8 cellular contexts compared by ENCODE assay signal in the genomic region with DNA sequence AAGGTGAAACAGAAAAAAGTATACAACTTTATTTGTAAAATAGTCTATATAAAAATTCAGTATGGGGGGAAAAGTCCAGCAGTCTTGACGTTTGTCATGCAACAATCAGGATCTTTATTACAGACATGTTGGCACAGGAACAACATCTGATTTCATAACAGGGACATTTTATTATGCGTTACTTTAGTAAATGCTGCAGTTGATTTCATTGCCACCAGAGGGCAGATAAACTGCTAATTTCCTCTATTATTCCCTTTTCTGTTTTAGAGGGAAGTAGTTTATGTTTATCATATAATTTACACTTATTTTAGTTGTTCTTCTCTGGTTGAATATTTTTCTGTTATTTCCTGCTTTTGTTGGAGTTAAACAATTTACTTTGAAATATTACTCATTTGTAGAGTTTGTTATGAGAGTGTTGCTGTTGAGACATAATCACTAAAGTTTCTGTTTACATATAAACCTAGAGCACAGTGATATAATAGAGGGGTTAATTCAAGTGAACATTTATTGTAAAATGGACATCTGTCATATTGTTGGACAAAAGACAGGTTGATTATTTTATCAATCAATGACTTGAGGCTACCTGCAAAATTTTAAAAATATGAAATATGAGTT. TPM values are rescaled to one million over a fixed set of nuclear protein-coding genes. Genes with fewer than 3 reads are reported as not detected.
DNase-seq lines count a peak whose midpoint lies in the region; ATAC-seq and TF ChIP-seq lines count a peak whose summit lies in the region.

No MANE protein-coding gene starts in this region.

- DNase-seq in AG09309 (ENCODE audit: low read depth) (no peak), NCI-H226 (peak; percentile 48), choroid plexus epithelial cell (ENCODE audit: low read depth) (peak; percentile 76)
- no peak for DNase-seq in effector CD4-positive, alpha-beta T cell
- DNase-seq in activated T-cell treated with anti-CD3 and anti-CD28 coated beads, Interleukin-2, amount 50 U/mL, for 72 hours, result no peak

- no peaks in the 10 kb centered on the region for H3K36me3 Mint-ChIP-seq in activated T-cell treated with anti-CD3 and anti-CD28 coated beads, Interleukin-2, amount 50 U/mL, for 72 hours (ENCODE audit: insufficient read depth in 2 of 2)

- H3K9me3 Mint-ChIP-seq in activated T-cell treated with anti-CD3 and anti-CD28 coated beads, Interleukin-2, amount 50 U/mL, for 72 hours, result no peaks in the 10 kb centered on the region

- H3K4me3 ChIP-seq in AG09309 (ENCODE audit: control insufficient read depth, low read depth, low read length), result no peak overlapping the region
- no peak overlapping the region for H3K4me3 ChIP-seq in GM12875 (ENCODE audit: low read depth, low read length)
- H3K4me3 ChIP-seq in choroid plexus epithelial cell (ENCODE audit: low read depth, low read length), result peak overlapping the region; percentile 20
- peak overlapping the region; percentile 90 for H3K4me3 ChIP-seq in mononuclear cell (ENCODE audit: low read length)

- H3K27me3 ChIP-seq in mononuclear cell (ENCODE audit: insufficient read depth, low read length), result peaks cover 14% of the 10 kb centered on the region

- no peaks in the 10 kb centered on the region for H3K9me3 ChIP-seq in mononuclear cell (ENCODE audit: low read depth, low read length)

- peaks cover 22% of the 10 kb centered on the region for H3K27me3 Mint-ChIP-seq in activated T-cell treated with anti-CD3 and anti-CD28 coated beads, Interleukin-2, amount 50 U/mL, for 72 hours (ENCODE audit: low read depth)

- ATAC-seq in GM18909 (IDR thresholded peaks at IDR 0.05; ENCODE audit: poor library complexity, unreplicated experiment), result no peak
- no peak for ATAC-seq in activated T-cell treated with anti-CD3 and anti-CD28 coated beads, Interleukin-2, amount 50 U/mL, for 72 hours (replicated peaks in 1 of 2)

- H3K4me1 ChIP-seq in mononuclear cell (ENCODE audit: insufficient read depth, low read length), result peaks cover 23% of the 10 kb centered on the region

- H3K4me3 Mint-ChIP-seq in activated T-cell treated with anti-CD3 and anti-CD28 coated beads, Interleukin-2, amount 50 U/mL, for 72 hours, result no peak overlapping the region

- no peaks in the 10 kb centered on the region for H3K4me1 Mint-ChIP-seq in activated T-cell treated with anti-CD3 and anti-CD28 coated beads, Interleukin-2, amount 50 U/mL, for 72 hours (ENCODE audit: low read depth)

- peak; percentile 63 for TF ChIP-seq CTCF in AG09309 (IDR thresholded peaks at IDR 0.05; ENCODE audit: control insufficient read depth, insufficient read depth, low read depth, low read length, missing control alignments)
- TF ChIP-seq CTCF in GM12875 (IDR thresholded peaks at IDR 0.05; ENCODE audit: borderline replicate concordance, insufficient read depth, low read depth, low read length), result peak; percentile 38; the same call in 1 of the 2 replicates
- peak; percentile 70 for TF ChIP-seq CTCF in choroid plexus epithelial cell (conservative IDR thresholded peaks at IDR 0.05; ENCODE audit: low read depth, low read length)

- H3K27ac Mint-ChIP-seq in activated T-cell treated with anti-CD3 and anti-CD28 coated beads, Interleukin-2, amount 50 U/mL, for 72 hours, result no peak overlapping the region

RNA-seq across cellular contexts. Expression of a gene that starts 3.3 kb away (rescaled TPM):
- 46.2 TPM for total RNA-seq in mononuclear cell
- total RNA-seq in activated T-cell treated with anti-CD3 and anti-CD28 coated beads, Interleukin-2, amount 50 U/mL, for 72 hours, result under 1 TPM; 0.07 to 0.09 TPM

Comparison
In these comparisons a context has a peak if more than half of its experiments do, and no peak if none do; other contexts are left out.
1. DNase-seq: peak in NCI-H226 (single experiment) and choroid plexus epithelial cell (single experiment); none in AG09309 (single experiment), effector CD4-positive, alpha-beta T cell (single experiment) and activated T-cell treated with anti-CD3 and anti-CD28 coated beads, Interleukin-2, amount 50 U/mL, for 72 hours (0 of 2).
2. H3K4me3 ChIP-seq: peak in choroid plexus epithelial cell (single experiment) and mononuclear cell (single experiment); none in AG09309 (single experiment) and GM12875 (single experiment).
3. RNA of a gene that starts 3.3 kb away (total RNA-seq): 46.2 TPM in mononuclear cell (single experiment); 0.07 to 0.09 TPM in activated T-cell treated with anti-CD3 and anti-CD28 coated beads, Interleukin-2, amount 50 U/mL, for 72 hours; every median in the first group is over 10 times any median in the second.
4. Peak in every context shown above with its lines, with median percentiles within 50 percentile points of each other: CTCF ChIP-seq.